24 cellular contexts compared by ENCODE assay signal in the genomic region with DNA sequence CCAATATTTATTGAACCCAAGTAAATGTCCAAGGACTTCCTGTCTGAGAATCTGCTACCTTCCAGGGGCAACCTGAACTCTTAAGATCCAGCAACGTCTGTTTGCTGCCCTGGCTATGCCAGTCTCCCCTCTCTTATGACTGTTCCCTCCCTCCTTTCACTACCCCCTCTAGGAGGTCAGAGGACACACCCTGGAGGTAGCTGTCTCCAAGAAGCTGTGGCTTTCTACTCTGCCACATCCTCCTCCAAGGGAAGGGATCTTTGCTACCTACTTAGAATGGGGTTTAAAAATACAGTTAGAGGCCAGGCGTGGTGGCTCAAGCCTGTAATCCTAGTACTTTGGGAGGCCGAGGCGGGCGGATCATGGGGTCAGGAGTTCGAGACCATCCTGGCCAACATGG. TPM values are rescaled to one million over a fixed set of nuclear protein-coding genes. Genes with fewer than 3 reads are reported as not detected.
"Had no signal": no experiment of that assay in that cellular context is flagged by ENCODE, and none has a peak within 500 bp of the region (broad histone marks: within the 10 kb centered on the region; RNA-seq: fewer than 3 reads in every experiment).

No MANE protein-coding gene starts in this region.

- DNase-seq: dorsolateral prefrontal cortex; effector CD8-positive, alpha-beta T cell; foreskin melanocyte; kidney glomerular epithelial cell; natural killer cell; nucleus accumbens; ovary; sigmoid colon; stimulated activated CD4-positive, alpha-beta T cell treated with anti-CD3 and anti-CD28 coated beads, Interleukin-2, amount 100 ng/mL, for 24 hours; stimulated activated CD4-positive, alpha-beta T cell treated with anti-CD3 and anti-CD28 coated beads, Interleukin-4, amount 100 ng/mL, for 4 hours; stimulated activated naive B cell treated with anti-CD40 and anti-IgM and Interleukin-4, amounts not matched to agents 10 μg/mL and 1 μg/mL and 100 μg/mL, for 72 hours; stimulated activated naive CD8-positive, alpha-beta T cell treated with anti-CD3 and anti-CD28 coated beads, Interleukin-15, amount 100 ng/mL, for 72 hours; testis had no signal

- ATAC-seq: natural killer cell; stimulated activated naive CD8-positive, alpha-beta T cell treated with anti-CD3 and anti-CD28 coated beads, Interleukin-15, amount 100 ng/mL, for 72 hours had no signal

- H3K27me3 ChIP-seq: hepatocyte, ovary, right atrium auricular region, testis, upper lobe of right lung, vagina had no signal

- H3K9me3 Mint-ChIP-seq: memory B cell; mesothelial cell of epicardium; natural killer cell; neural crest cell; stimulated activated naive B cell treated with anti-CD40 and anti-IgM and Interleukin-4, amounts not matched to agents 10 μg/mL and 1 μg/mL and 100 μg/mL, for 72 hours; stimulated activated naive CD8-positive, alpha-beta T cell treated with anti-CD3 and anti-CD28 coated beads, Interleukin-15, amount 100 ng/mL, for 72 hours had no signal

- H3K4me3 Mint-ChIP-seq: memory B cell; mesothelial cell of epicardium; natural killer cell; neural crest cell; stimulated activated naive B cell treated with anti-CD40 and anti-IgM and Interleukin-4, amounts not matched to agents 10 μg/mL and 1 μg/mL and 100 μg/mL, for 72 hours; stimulated activated naive CD8-positive, alpha-beta T cell treated with anti-CD3 and anti-CD28 coated beads, Interleukin-15, amount 100 ng/mL, for 72 hours had no signal

- H3K36me3 Mint-ChIP-seq: mesothelial cell of epicardium; natural killer cell; stimulated activated naive B cell treated with anti-CD40 and anti-IgM and Interleukin-4, amounts not matched to agents 10 μg/mL and 1 μg/mL and 100 μg/mL, for 72 hours had no signal

- H3K4me3 ChIP-seq: dorsolateral prefrontal cortex, hepatocyte, ovary, right atrium auricular region, sigmoid colon, skin epidermis, testis, tibial nerve, upper lobe of right lung, vagina had no signal

- H3K27ac Mint-ChIP-seq: memory B cell; mesothelial cell of epicardium; natural killer cell; stimulated activated naive B cell treated with anti-CD40 and anti-IgM and Interleukin-4, amounts not matched to agents 10 μg/mL and 1 μg/mL and 100 μg/mL, for 72 hours; stimulated activated naive CD8-positive, alpha-beta T cell treated with anti-CD3 and anti-CD28 coated beads, Interleukin-15, amount 100 ng/mL, for 72 hours had no signal

- H3K36me3 ChIP-seq: ovary, right atrium auricular region, sigmoid colon, tibial nerve, upper lobe of right lung, vagina had no signal

- FAIRE-seq: islet of Langerhans had no signal

RNA-seq across cellular contexts. Expression of gene SMPDL3B, which starts 3.6 kb away (rescaled TPM):
- total RNA-seq: myocyte, neural crest cell, tibial nerve had no signal
